ENCODE assay signal across 9 cellular contexts in the genomic region with DNA sequence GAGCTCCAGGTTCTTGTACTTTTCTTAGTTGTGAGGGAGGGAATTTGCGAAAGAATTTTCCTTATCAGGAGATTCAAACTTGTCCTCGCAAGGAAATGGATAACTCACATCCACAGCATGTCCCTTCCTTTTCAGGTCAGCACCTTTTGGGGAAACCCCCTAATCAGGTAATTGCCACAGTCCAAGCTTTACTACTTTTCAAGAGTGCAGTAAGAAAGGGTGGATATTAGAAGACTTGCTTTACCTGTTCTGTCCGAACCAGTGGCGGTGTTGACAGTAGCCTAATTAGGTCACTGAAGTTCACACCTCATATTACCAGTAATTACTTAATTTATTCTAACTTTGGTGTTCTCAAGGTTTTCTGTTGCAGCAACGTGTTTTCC. TPM values are rescaled to one million over a fixed set of nuclear protein-coding genes. Genes with fewer than 3 reads are reported as not detected.
DNase-seq lines count a peak whose midpoint lies in the region; ATAC-seq, FAIRE-seq and TF ChIP-seq lines count a peak whose summit lies in the region.
"Had no signal": no experiment of that assay in that cellular context is flagged by ENCODE, and none has a peak within 500 bp of the region (broad histone marks: within the 10 kb centered on the region; RNA-seq: fewer than 3 reads in every experiment).

No MANE protein-coding gene starts in this region.

- H3K4me1 ChIP-seq in right atrium auricular region (peaks cover 0 to 20% of the 10 kb centered on the region in 2 donors), small intestine (ENCODE audit: control insufficient read depth in 2 of 2, insufficient read depth in 1 of 2, low read depth in 1 of 2, low read length in 1 of 2) (peaks cover 3 to 6% of the 10 kb centered on the region in 2 donors)

- H3K27ac ChIP-seq in 22Rv1 (peak overlapping the region; percentile 71), right atrium auricular region (peak overlapping the region; percentile 81 to 82), small intestine (ENCODE audit: low read depth in 1 of 2, low read length in 1 of 2) (peak overlapping the region; percentile 75 to 76)

- H3K36me3 ChIP-seq in right atrium auricular region = no peaks in the 10 kb centered on the region
- no peaks in the 10 kb centered on the region for H3K36me3 ChIP-seq in small intestine (ENCODE audit: control insufficient read depth in 2 of 2, insufficient read depth in 2 of 2, low read length in 2 of 2)

- DNase-seq in right atrium auricular region (ENCODE audit: low spot score) (no peak), small intestine (peak; percentile 37), NCI-H2029 treated with DMSO at 0.1 percent for 48 hours (lab: John Stamatoyannopoulos, UW) (no peak)
- DNase-seq in activated effector memory CD4-positive, alpha-beta T cell treated with Interleukin-2 at 50 U/mL for 16 hours = no peak

- no peaks in the 10 kb centered on the region for H3K9me3 ChIP-seq in right atrium auricular region
- H3K9me3 ChIP-seq in small intestine (ENCODE audit: control insufficient read depth, low read depth) = no peaks in the 10 kb centered on the region

- 0 to 5% (median 1%) methylated on average over 5 of the region's 5 CpGs for WGBS in small intestine, 3 donors

- FAIRE-seq in small intestine (lab: Jason Lieb, UNC) = no peak

- ATAC-seq in GM18907 (IDR thresholded peaks at IDR 0.05; ENCODE audit: unreplicated experiment) = peak; percentile 30
- peak; percentile 8 for ATAC-seq in HG03097 (IDR thresholded peaks at IDR 0.05; ENCODE audit: low FRiP score, unreplicated experiment)

- H3K4me3 ChIP-seq in WI38 (ENCODE audit: low read depth, low read length) (peak overlapping the region; percentile 93), right atrium auricular region (peak overlapping the region; percentile 57 to 83), small intestine (ENCODE audit: low read depth in 1 of 2, low read length in 2 of 2) (peak overlapping the region; percentile 37 to 65)

- H3K27me3 ChIP-seq in right atrium auricular region (no peaks in the 10 kb centered on the region), small intestine (ENCODE audit: control insufficient read depth in 2 of 2, insufficient read depth in 2 of 2, low read length in 2 of 2) (no peaks in the 10 kb centered on the region)

- TF ChIP-seq CTCF in 22Rv1 (IDR thresholded peaks at IDR 0.05) (no peak), WI38 (IDR thresholded peaks at IDR 0.05; ENCODE audit: low read depth, low read length) (no peak), right atrium auricular region (IDR thresholded peaks at IDR 0.05) (no peak)

RNA-seq across cellular contexts. Expression of a gene that starts 6.7 kb away (rescaled TPM):
- total RNA-seq in right atrium auricular region = not detected
- polyA plus RNA-seq in small intestine = not detected
- total RNA-seq: lung microvascular endothelial cell had no signal
